Comparison of ENCODE assay signal across 8 cellular contexts in the genomic region with DNA sequence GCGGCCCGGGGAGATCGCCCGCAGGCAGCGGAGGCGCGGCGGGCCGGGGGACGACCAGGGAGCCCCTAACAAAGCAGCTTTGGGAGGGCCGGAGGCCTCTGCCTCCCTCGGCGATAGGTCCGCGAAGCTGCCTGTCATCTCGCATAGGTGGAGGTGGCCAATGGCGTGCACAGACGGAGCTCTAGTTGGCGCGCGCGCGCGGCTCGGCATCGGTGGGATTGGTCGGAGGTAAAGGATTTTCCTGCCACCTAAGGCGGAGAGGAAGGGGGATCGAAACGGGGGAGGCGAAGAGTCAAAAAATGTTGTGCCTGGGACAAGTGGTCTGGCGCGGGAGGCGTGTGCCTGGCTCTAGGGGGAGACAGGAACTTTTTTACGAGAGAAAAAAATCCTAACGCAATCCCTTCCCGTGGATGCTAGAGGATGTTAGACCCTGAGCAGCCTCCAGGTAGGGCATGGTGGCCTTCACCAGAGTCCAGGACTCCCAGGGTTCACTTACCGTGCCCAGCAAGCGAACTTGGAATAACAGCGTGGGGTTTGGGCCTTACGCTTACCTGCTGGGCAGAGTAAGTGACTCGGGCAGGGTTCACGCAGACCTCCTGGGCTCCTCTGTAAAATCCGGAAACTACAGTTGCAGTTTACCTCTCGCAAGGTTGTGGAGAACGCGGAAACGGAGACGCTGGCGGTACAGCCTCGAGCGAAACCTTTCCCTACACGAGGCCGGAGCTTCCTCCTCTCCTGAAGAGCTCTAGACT.
DNase-seq lines count a peak whose midpoint lies in the region; ATAC-seq and TF ChIP-seq lines count a peak whose summit lies in the region.

No MANE protein-coding gene starts in this region.

- TF ChIP-seq CTCF in GM10248 (IDR thresholded peaks at IDR 0.05; ENCODE audit: control extremely low read depth, extremely low read depth, low read depth, missing control alignments) = no peak
- TF ChIP-seq CTCF in VCaP (conservative IDR thresholded peaks at IDR 0.05) = no peak

- in situ Hi-C loops in T47D (cut with HindIII; ENCODE audit: low pct_unique_long_range_greater_than_20kb, low sequenced_read_pairs) = no loop called here

- peak; percentile 67 for DNase-seq in GM10248 (ENCODE audit: extremely low spot score)
- peak; percentile 99 for DNase-seq in NCI-H1694 treated with DMSO at 0.1 percent for 48 hours (lab: John Stamatoyannopoulos, UW)
- DNase-seq in T47D (ENCODE audit: low read depth in 1 of 2, low spot score in 1 of 2) = peak; percentile 93 to 97
- peak; percentile 93 for DNase-seq in iPS-NIHi11 (ENCODE audit: low spot score)
- DNase-seq in smooth muscle cell of the brain vasculature (ENCODE audit: low read depth, low spot score) = peak; percentile 94
- DNase-seq in HCEC 1CT = no peak

- CTCF ChIA-PET in GM10248 (lab: Yijun Ruan, JAX) = interaction anchor here (1.5 kb wide), 1 partner anchor 12 kb away, joined by 3 read pairs; no protein-coding TSS in a partner anchor

- peak overlapping the region; percentile 87 for H3K27ac ChIP-seq in VCaP

- peak; percentile 73 for ATAC-seq in HG02678 (IDR thresholded peaks at IDR 0.05; ENCODE audit: unreplicated experiment)

- POLR2A ChIA-PET in GM10248 (lab: Yijun Ruan, JAX) = no interaction called here
